In genomic region chr4:70613893-70614572, GRCh38 we compare ENCODE assay signal across 11 cellular contexts. TPM values are rescaled to one million over a fixed set of nuclear protein-coding genes. Genes with fewer than 3 reads are reported as not detected.
A peak's percentile ranks its signal among the peaks of the same experiment; 100 is the strongest.
DNase-seq lines count a peak whose midpoint lies in the region; ATAC-seq and TF ChIP-seq lines count a peak whose summit lies in the region.
"Had no signal": no experiment of that assay in that cellular context is flagged by ENCODE, and none has a peak within 500 bp of the region (broad histone marks: within the 10 kb centered on the region; RNA-seq: fewer than 3 reads in every experiment).

No MANE protein-coding gene starts in this region.

- H3K27me3 Mint-ChIP-seq in activated CD4-positive, alpha-beta memory T cell treated with anti-CD3 and anti-CD28 coated beads, Interleukin-2, amount 10 ng/mL, durations not matched to agents 7 days and 5 days = peaks cover 40% of the 10 kb centered on the region

- H3K27ac Mint-ChIP-seq in activated CD4-positive, alpha-beta memory T cell treated with anti-CD3 and anti-CD28 coated beads, Interleukin-2, amount 10 ng/mL, durations not matched to agents 7 days and 5 days = no peak overlapping the region
- H3K27ac Mint-ChIP-seq: T-helper 1 cell treated with Interleukin-12 subunit alpha and Interleukin-12 subunit beta and Interleukin-4 antibody, amounts not matched to agents 30 μg/mL and 1 μg/mL, for 36 hours had no signal

- H3K4me3 ChIP-seq in colonic mucosa (no peak overlapping the region), parathyroid adenoma (ENCODE audit: low read depth, low read length) (peak overlapping the region; percentile 41)

- H3K9me3 Mint-ChIP-seq in activated CD4-positive, alpha-beta memory T cell treated with anti-CD3 and anti-CD28 coated beads, Interleukin-2, amount 10 ng/mL, durations not matched to agents 7 days and 5 days = no peaks in the 10 kb centered on the region
- H3K9me3 Mint-ChIP-seq: immature natural killer cell; T-helper 1 cell treated with Interleukin-12 subunit alpha and Interleukin-12 subunit beta and Interleukin-4 antibody, amounts not matched to agents 30 μg/mL and 1 μg/mL, for 36 hours had no signal

- CTCF ChIA-PET in activated CD4-positive, alpha-beta memory T cell treated with anti-CD3 and anti-CD28 coated beads, Interleukin-2, amount 10 ng/mL, durations not matched to agents 7 days and 5 days (lab: Charles Lee) = interaction anchor here (0.6 to 1.1 kb wide), 2 partner anchors 8 to 66 kb away, joined by 3 read pairs; no protein-coding TSS in a partner anchor

- DNase-seq in colonic mucosa = no peak
- no peak for DNase-seq in ureter (ENCODE audit: low spot score)
- no peak for DNase-seq in activated CD4-positive, alpha-beta memory T cell treated with anti-CD3 and anti-CD28 coated beads, Interleukin-2, amount 10 ng/mL, durations not matched to agents 7 days and 5 days
- DNase-seq in stimulated activated CD8-positive, alpha-beta memory T cell treated with anti-CD3 and anti-CD28 coated beads, Interleukin-4, amount 100 ng/mL, for 48 hours = no peak
- DNase-seq: amniotic stem cell, immature natural killer cell had no signal

- no peak overlapping the region for H3K4me3 Mint-ChIP-seq in activated CD4-positive, alpha-beta memory T cell treated with anti-CD3 and anti-CD28 coated beads, Interleukin-2, amount 10 ng/mL, durations not matched to agents 7 days and 5 days
- H3K4me3 Mint-ChIP-seq: immature natural killer cell; T-helper 1 cell treated with Interleukin-12 subunit alpha and Interleukin-12 subunit beta and Interleukin-4 antibody, amounts not matched to agents 30 μg/mL and 1 μg/mL, for 36 hours had no signal

- H3K36me3 ChIP-seq in colonic mucosa = no peaks in the 10 kb centered on the region
- H3K36me3 ChIP-seq in parathyroid adenoma (ENCODE audit: control insufficient read depth, insufficient read depth, low read length) = no peaks in the 10 kb centered on the region

- peaks cover 4% of the 10 kb centered on the region for H3K4me1 Mint-ChIP-seq in activated CD4-positive, alpha-beta memory T cell treated with anti-CD3 and anti-CD28 coated beads, Interleukin-2, amount 10 ng/mL, durations not matched to agents 7 days and 5 days
- H3K4me1 Mint-ChIP-seq: immature natural killer cell had no signal

- H3K4me1 ChIP-seq in colonic mucosa (no peaks in the 10 kb centered on the region), parathyroid adenoma (no peaks in the 10 kb centered on the region)

- POLR2A ChIA-PET in activated CD4-positive, alpha-beta memory T cell treated with anti-CD3 and anti-CD28 coated beads, Interleukin-2, amount 10 ng/mL, durations not matched to agents 7 days and 5 days (lab: Charles Lee) = no interaction called here

- H3K27ac ChIP-seq in colonic mucosa (peak overlapping the region; percentile 31), parathyroid adenoma (peak overlapping the region; percentile 29)

- H2AFZ ChIP-seq in parathyroid adenoma = peak overlapping the region; percentile 51

- no peaks in the 10 kb centered on the region for H3K27me3 ChIP-seq in colonic mucosa
- H3K27me3 ChIP-seq in parathyroid adenoma (ENCODE audit: control insufficient read depth, insufficient read depth, low read length) = no peaks in the 10 kb centered on the region

- peak overlapping the region in 1 of 2 donors; percentile 41 for H3K9ac ChIP-seq in colonic mucosa (ENCODE audit: low read depth in 2 of 2, low read length in 2 of 2)
- no peak overlapping the region for H3K9ac ChIP-seq in parathyroid adenoma

- no peaks in the 10 kb centered on the region for H3K36me3 Mint-ChIP-seq in activated CD4-positive, alpha-beta memory T cell treated with anti-CD3 and anti-CD28 coated beads, Interleukin-2, amount 10 ng/mL, durations not matched to agents 7 days and 5 days (ENCODE audit: low read depth)
- H3K36me3 Mint-ChIP-seq: immature natural killer cell had no signal

- intact Hi-C loops in colonic mucosa (cut with DNase I) = no loop called here

- TF ChIP-seq CTCF in colonic mucosa (IDR thresholded peaks at IDR 0.05) (no peak), parathyroid adenoma (IDR thresholded peaks at IDR 0.05) (no peak)

- no peaks in the 10 kb centered on the region for H3K79me2 ChIP-seq in parathyroid adenoma

- H3K9me3 ChIP-seq in colonic mucosa (no peaks in the 10 kb centered on the region), parathyroid adenoma (ENCODE audit: control insufficient read depth, low read length) (no peaks in the 10 kb centered on the region)

- ATAC-seq in GM18907 (IDR thresholded peaks at IDR 0.05; ENCODE audit: unreplicated experiment) = peak; percentile 46
- peak; percentile 3 for ATAC-seq in HG02885 (IDR thresholded peaks at IDR 0.05; ENCODE audit: poor library complexity, unreplicated experiment)
- no peak for ATAC-seq in HG03565 (IDR thresholded peaks at IDR 0.05; ENCODE audit: unreplicated experiment)

- H3K4me2 ChIP-seq in parathyroid adenoma (ENCODE audit: low read length) = peak overlapping the region; percentile 60

RNA-seq across cellular contexts. Expression of gene ENAM, which starts 14.5 kb away (rescaled TPM):
- total RNA-seq in colonic mucosa (not detected), ureter (0.05 TPM)
- total RNA-seq in activated CD4-positive, alpha-beta memory T cell treated with anti-CD3 and anti-CD28 coated beads, Interleukin-2, amount 10 ng/mL, durations not matched to agents 7 days and 5 days = not detected

RNA-seq across cellular contexts. Expression of gene AMBN, which starts 22.0 kb away (rescaled TPM):
- total RNA-seq in colonic mucosa = not detected
- total RNA-seq in ureter = not detected
- total RNA-seq in activated CD4-positive, alpha-beta memory T cell treated with anti-CD3 and anti-CD28 coated beads, Interleukin-2, amount 10 ng/mL, durations not matched to agents 7 days and 5 days = not detected

RNA-seq across cellular contexts. Expression of gene JCHAIN, which starts 52.3 kb away (rescaled TPM):
- total RNA-seq in colonic mucosa (100 to 1,000 TPM; 392 to 396 TPM), ureter (374 TPM)
- total RNA-seq in activated CD4-positive, alpha-beta memory T cell treated with anti-CD3 and anti-CD28 coated beads, Interleukin-2, amount 10 ng/mL, durations not matched to agents 7 days and 5 days = under 1 TPM in 1 of 2 experiments, not detected in 1; 0.35 TPM

Comparison
In these comparisons a context has a peak if more than half of its experiments do, and no peak if none do; other contexts are left out.
1. RNA of gene JCHAIN, which starts 52.3 kb away (total RNA-seq): 392 to 396 TPM in colonic mucosa and 374 TPM in ureter (single experiment); 0.35 TPM in activated CD4-positive, alpha-beta memory T cell treated with anti-CD3 and anti-CD28 coated beads, Interleukin-2, amount 10 ng/mL, durations not matched to agents 7 days and 5 days; every median in the first group is over 100 times any median in the second.